In the genomic region with DNA sequence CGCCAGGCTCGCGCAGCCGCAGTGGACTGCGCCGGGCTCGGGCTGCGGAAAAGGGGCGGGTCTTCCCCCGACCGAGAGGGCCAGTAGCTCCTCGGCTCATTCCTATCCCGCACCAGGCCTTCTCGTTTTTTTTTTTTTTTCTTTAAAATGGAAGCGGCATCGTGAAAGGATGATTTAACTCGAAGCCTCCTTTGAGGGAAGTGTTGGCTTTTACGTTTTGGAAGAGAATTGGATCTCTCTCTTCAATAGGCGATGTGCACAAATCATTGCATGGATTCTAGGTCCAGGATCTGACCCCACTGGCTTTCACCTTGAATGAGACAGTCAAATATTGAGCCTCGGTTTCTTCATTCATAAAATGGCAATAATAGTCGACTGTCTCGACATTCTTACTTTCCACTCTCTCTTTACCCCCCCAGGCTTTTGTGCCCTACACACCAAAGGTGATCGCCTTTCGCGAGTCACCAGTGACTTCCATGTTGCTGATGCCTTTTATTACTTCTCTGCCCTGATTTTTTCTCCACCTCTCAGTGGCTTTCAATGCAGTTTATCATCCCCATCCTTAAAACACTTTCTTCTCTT, we compare ENCODE assay signal across 8 cellular contexts. TPM values are rescaled to one million over a fixed set of nuclear protein-coding genes. Genes with fewer than 3 reads are reported as not detected.
A peak's percentile ranks its signal among the peaks of the same experiment; 100 is the strongest.
DNase-seq lines count a peak whose midpoint lies in the region; ATAC-seq, FAIRE-seq and TF ChIP-seq lines count a peak whose summit lies in the region.

No MANE protein-coding gene starts in this region.

- H3F3A ChIP-seq in SK-N-SH (replicated peaks; ENCODE audit: insufficient read depth) = no peaks in the 10 kb centered on the region

- no peak for TF ChIP-seq CTCF in SK-N-SH (IDR thresholded peaks at IDR 0.05)
- no peak for TF ChIP-seq CTCF in VCaP (conservative IDR thresholded peaks at IDR 0.05)

- H2AFZ ChIP-seq in SK-N-SH (ENCODE audit: low read depth) = peak overlapping the region; percentile 81

- TF ChIP-seq RAD21 in SK-N-SH (IDR thresholded peaks at IDR 0.05; ENCODE audit: low read length) = no peak

- peaks cover 14% of the 10 kb centered on the region for H3K79me2 ChIP-seq in SK-N-SH (ENCODE audit: insufficient read depth)

- peak overlapping the region in 1 of 2 experiments; percentile 9; a peak in 1 of 4 replicates for H3K27ac ChIP-seq in SK-N-SH (ENCODE audit: low read depth in 2 of 2, low read length in 1 of 2)
- peak overlapping the region; percentile 55; the same call in 1 of the 2 replicates for H3K27ac ChIP-seq in VCaP

- ATAC-seq in SK-N-SH treated with all-trans-retinoic acid at 6 μM for 48 hours (no peak), left colon (no peak)

- no peak for FAIRE-seq in HTR-8/SVneo (lab: Jason Lieb, UNC)

- H3K27me3 ChIP-seq in SK-N-SH (ENCODE audit: insufficient read depth) = no peaks in the 10 kb centered on the region

- peak overlapping the region; percentile 63 for H3K9ac ChIP-seq in SK-N-SH

- no peaks in the 10 kb centered on the region for H4K20me1 ChIP-seq in SK-N-SH (ENCODE audit: insufficient read depth)

- intact Hi-C loops in left colon (cut with DNase I, micrococcal nuclease) = no loop called here

- POLR2A ChIA-PET in SK-N-SH (lab: Yijun Ruan, JAX) = interaction anchor here (0.5 to 0.7 kb wide), 2 partner anchors 117 to 417 kb away, joined by 3 to 5 read pairs; no protein-coding TSS in a partner anchor

- H3K9me3 ChIP-seq in SK-N-SH = no peaks in the 10 kb centered on the region

- DNase-seq in SK-N-SH (peak; percentile 97), HTR-8/SVneo (ENCODE audit: insufficient read length, low spot score) (peak; percentile 83), fibroblast of the conjunctiva (ENCODE audit: low read depth) (peak; percentile 9), pons (ENCODE audit: low spot score) (peak; percentile 77), left colon (no peak), OCI-M1 (lab: John Stamatoyannopoulos, UW) (no peak)

- H3K4me2 ChIP-seq in SK-N-SH = peak overlapping the region; percentile 95

- TF ChIP-seq EP300 in SK-N-SH (IDR thresholded peaks at IDR 0.05; ENCODE audit: borderline replicate concordance in 1 of 2, low read depth in 1 of 2, low read length in 1 of 2) = no peak

- no peaks in the 10 kb centered on the region for H3K9me2 ChIP-seq in SK-N-SH

- H3K36me3 ChIP-seq in SK-N-SH (replicated peaks in 1 of 2; ENCODE audit: control insufficient read depth in 1 of 2, insufficient read depth in 2 of 2, low read length in 1 of 2) = peaks cover 3 to 6% of the 10 kb centered on the region in 2 experiments

- H3K4me3 ChIP-seq in SK-N-SH (ENCODE audit: low read depth in 2 of 2, low read length in 1 of 2) = peak overlapping the region; percentile 79 to 86

- H3K4me1 ChIP-seq in SK-N-SH (ENCODE audit: control insufficient read depth in 1 of 2, insufficient read depth in 2 of 2, low read depth in 1 of 2, low read length in 1 of 2) = peaks cover 0 to 10% of the 10 kb centered on the region in 2 experiments; a peak in 1 of 4 replicates

- 23% methylated on average over 24 of the region's 25 CpGs for WGBS in SK-N-SH (ENCODE audit: low lambda C conversion rate)

- CTCF ChIA-PET in SK-N-SH (lab: Yijun Ruan, JAX) = interaction anchor here (0.7 to 1.0 kb wide), 2 partner anchors 14 to 39 kb away, joined by 3 to 4 read pairs; no protein-coding TSS in a partner anchor

TF ChIP-seq in SK-N-SH, 30 proteins besides CTCF, POLR2A, EP300 and RAD21:
- peak; percentile 89 for TF ChIP-seq NRF1 (IDR thresholded peaks at IDR 0.05; ENCODE audit: low read depth, low read length)
- TF ChIP-seq YY1 (IDR thresholded peaks at IDR 0.05; ENCODE audit: low read depth) = no peak
- TF ChIP-seq, protein P1, sequence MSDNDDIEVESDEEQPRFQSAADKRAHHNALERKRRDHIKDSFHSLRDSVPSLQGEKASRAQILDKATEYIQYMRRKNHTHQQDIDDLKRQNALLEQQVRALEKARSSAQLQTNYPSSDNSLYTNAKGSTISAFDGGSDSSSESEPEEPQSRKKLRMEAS (IDR thresholded peaks at IDR 0.05; ENCODE audit: low read depth) = peak; percentile 71

TF ChIP-seq in SK-N-SH treated with all-trans-retinoic acid at 6 μM for 48 hours, 23 proteins besides CTCF, POLR2A, EP300 and RAD21:
- no peak for TF ChIP-seq ZNF565 (CRISPR knock-in tag; conservative IDR thresholded peaks at IDR 0.05; ENCODE audit: low read depth)
- TF ChIP-seq, protein P2, sequence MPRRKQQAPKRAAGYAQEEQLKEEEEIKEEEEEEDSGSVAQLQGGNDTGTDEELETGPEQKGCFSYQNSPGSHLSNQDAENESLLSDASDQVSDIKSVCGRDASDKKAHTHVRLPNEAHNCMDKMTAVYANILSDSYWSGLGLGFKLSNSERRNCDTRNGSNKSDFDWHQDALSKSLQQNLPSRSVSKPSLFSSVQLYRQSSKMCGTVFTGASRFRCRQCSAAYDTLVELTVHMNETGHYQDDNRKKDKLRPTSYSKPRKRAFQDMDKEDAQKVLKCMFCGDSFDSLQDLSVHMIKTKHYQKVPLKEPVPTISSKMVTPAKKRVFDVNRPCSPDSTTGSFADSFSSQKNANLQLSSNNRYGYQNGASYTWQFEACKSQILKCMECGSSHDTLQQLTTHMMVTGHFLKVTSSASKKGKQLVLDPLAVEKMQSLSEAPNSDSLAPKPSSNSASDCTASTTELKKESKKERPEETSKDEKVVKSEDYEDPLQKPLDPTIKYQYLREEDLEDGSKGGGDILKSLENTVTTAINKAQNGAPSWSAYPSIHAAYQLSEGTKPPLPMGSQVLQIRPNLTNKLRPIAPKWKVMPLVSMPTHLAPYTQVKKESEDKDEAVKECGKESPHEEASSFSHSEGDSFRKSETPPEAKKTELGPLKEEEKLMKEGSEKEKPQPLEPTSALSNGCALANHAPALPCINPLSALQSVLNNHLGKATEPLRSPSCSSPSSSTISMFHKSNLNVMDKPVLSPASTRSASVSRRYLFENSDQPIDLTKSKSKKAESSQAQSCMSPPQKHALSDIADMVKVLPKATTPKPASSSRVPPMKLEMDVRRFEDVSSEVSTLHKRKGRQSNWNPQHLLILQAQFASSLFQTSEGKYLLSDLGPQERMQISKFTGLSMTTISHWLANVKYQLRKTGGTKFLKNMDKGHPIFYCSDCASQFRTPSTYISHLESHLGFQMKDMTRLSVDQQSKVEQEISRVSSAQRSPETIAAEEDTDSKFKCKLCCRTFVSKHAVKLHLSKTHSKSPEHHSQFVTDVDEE (CRISPR knock-in tag; IDR thresholded peaks at IDR 0.05) = no peak
- TF ChIP-seq ZNF70 (CRISPR knock-in tag; IDR thresholded peaks at IDR 0.05) = no peak
- TF ChIP-seq SNAI2 (CRISPR knock-in tag; IDR thresholded peaks at IDR 0.05) = no peak
- TF ChIP-seq, protein P3, sequence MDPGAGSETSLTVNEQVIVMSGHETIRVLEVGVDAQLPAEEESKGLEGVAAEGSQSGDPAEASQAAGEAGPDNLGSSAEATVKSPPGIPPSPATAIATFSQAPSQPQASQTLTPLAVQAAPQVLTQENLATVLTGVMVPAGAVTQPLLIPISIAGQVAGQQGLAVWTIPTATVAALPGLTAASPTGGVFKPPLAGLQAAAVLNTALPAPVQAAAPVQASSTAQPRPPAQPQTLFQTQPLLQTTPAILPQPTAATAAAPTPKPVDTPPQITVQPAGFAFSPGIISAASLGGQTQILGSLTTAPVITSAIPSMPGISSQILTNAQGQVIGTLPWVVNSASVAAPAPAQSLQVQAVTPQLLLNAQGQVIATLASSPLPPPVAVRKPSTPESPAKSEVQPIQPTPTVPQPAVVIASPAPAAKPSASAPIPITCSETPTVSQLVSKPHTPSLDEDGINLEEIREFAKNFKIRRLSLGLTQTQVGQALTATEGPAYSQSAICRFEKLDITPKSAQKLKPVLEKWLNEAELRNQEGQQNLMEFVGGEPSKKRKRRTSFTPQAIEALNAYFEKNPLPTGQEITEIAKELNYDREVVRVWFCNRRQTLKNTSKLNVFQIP (CRISPR knock-in tag; IDR thresholded peaks at IDR 0.05; ENCODE audit: borderline replicate concordance, low read depth) = no peak
- TF ChIP-seq ISL1 (CRISPR knock-in tag; IDR thresholded peaks at IDR 0.05) = no peak
- TF ChIP-seq GLIS3 (CRISPR knock-in tag; IDR thresholded peaks at IDR 0.05) = no peak
- TF ChIP-seq, protein P4, sequence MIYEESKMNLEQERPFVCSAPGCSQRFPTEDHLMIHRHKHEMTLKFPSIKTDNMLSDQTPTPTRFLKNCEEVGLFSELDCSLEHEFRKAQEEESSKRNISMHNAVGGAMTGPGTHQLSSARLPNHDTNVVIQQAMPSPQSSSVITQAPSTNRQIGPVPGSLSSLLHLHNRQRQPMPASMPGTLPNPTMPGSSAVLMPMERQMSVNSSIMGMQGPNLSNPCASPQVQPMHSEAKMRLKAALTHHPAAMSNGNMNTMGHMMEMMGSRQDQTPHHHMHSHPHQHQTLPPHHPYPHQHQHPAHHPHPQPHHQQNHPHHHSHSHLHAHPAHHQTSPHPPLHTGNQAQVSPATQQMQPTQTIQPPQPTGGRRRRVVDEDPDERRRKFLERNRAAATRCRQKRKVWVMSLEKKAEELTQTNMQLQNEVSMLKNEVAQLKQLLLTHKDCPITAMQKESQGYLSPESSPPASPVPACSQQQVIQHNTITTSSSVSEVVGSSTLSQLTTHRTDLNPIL (CRISPR knock-in tag; IDR thresholded peaks at IDR 0.05; ENCODE audit: low read depth) = no peak
- TF ChIP-seq PPARA (CRISPR knock-in tag; IDR thresholded peaks at IDR 0.05; ENCODE audit: borderline replicate concordance) = no peak
- TF ChIP-seq ZFP3 (CRISPR knock-in tag; IDR thresholded peaks at IDR 0.05) = no peak
- no peak for TF ChIP-seq CSDC2 (CRISPR knock-in tag; IDR thresholded peaks at IDR 0.05)
- TF ChIP-seq TOX (CRISPR knock-in tag; IDR thresholded peaks at IDR 0.05; ENCODE audit: borderline replicate concordance) = no peak
- no peak for TF ChIP-seq ZFP30 (CRISPR knock-in tag; IDR thresholded peaks at IDR 0.05)
- TF ChIP-seq, protein P5, sequence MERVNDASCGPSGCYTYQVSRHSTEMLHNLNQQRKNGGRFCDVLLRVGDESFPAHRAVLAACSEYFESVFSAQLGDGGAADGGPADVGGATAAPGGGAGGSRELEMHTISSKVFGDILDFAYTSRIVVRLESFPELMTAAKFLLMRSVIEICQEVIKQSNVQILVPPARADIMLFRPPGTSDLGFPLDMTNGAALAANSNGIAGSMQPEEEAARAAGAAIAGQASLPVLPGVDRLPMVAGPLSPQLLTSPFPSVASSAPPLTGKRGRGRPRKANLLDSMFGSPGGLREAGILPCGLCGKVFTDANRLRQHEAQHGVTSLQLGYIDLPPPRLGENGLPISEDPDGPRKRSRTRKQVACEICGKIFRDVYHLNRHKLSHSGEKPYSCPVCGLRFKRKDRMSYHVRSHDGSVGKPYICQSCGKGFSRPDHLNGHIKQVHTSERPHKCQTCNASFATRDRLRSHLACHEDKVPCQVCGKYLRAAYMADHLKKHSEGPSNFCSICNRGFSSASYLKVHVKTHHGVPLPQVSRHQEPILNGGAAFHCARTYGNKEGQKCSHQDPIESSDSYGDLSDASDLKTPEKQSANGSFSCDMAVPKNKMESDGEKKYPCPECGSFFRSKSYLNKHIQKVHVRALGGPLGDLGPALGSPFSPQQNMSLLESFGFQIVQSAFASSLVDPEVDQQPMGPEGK (CRISPR knock-in tag; IDR thresholded peaks at IDR 0.05; ENCODE audit: borderline replicate concordance) = no peak
- no peak for TF ChIP-seq ZC3H10 (CRISPR knock-in tag; IDR thresholded peaks at IDR 0.05)

RNA-seq across cellular contexts. Expression of a gene that starts 0.3 kb away (rescaled TPM):
- 18.4 and 19.7 TPM in 2 replicates for polyA plus RNA-seq in SK-N-SH (2012; rRNA removed)
- 15.4 and 18.8 TPM in 2 replicates for polyA plus RNA-seq in SK-N-SH (2012; cell fraction: cytosol; rRNA removed)
- 15.6 and 16.7 TPM in 2 replicates for polyA plus RNA-seq in SK-N-SH (2012; cell fraction: nucleus; rRNA removed)
- 10 to 100 TPM; 21.0 to 26.9 TPM for total RNA-seq in left colon

Comparison
In these comparisons a context has a peak if more than half of its experiments do, and no peak if none do; other contexts are left out.
1. DNase-seq: peak in SK-N-SH (single experiment), HTR-8/SVneo (single experiment), fibroblast of the conjunctiva (single experiment) and pons (single experiment); none in left colon (0 of 2) and OCI-M1 (single experiment).